ENCODE assay signal across 30 cellular contexts in the genomic region with DNA sequence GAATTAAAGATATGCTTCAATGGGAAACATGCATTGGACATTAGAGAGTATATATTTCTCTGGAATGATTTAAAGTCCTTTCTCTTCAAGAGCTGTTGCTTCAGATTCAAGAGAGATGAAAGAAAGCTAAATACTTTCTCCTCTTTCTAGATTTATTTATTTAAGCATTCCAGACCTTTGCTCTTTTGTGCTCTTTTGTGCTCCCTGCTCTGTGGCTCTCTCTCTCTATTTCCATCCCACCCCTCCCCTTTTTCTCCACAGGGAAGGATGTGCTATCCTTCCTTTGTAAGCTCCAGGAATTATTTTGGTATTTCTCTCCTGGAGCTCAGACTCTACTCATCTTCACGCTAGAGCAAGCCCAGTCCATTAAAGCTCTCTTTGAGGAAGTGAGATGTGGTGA.
"Had no signal": no experiment of that assay in that cellular context is flagged by ENCODE, and none has a peak within 500 bp of the region (broad histone marks: within the 10 kb centered on the region; RNA-seq: fewer than 3 reads in every experiment).

No MANE protein-coding gene starts in this region.

- H3K4me1 Mint-ChIP-seq: activated CD4-positive, alpha-beta memory T cell treated with anti-CD3 and anti-CD28 coated beads, Interleukin-2, amount 10 ng/mL, durations not matched to agents 7 days and 5 days; activated CD4-positive, alpha-beta T cell treated with anti-CD3 and anti-CD28 coated beads, Interleukin-2, amount 10 ng/mL, durations not matched to agents 24 days and 14 days; endodermal cell; nephron had no signal

- H3K27ac Mint-ChIP-seq: activated CD4-positive, alpha-beta memory T cell treated with anti-CD3 and anti-CD28 coated beads, Interleukin-2, amount 10 ng/mL, durations not matched to agents 7 days and 5 days; activated CD4-positive, alpha-beta T cell treated with anti-CD3 and anti-CD28 coated beads, Interleukin-2, amount 10 ng/mL, durations not matched to agents 24 days and 14 days; activated T-cell treated with anti-CD3 and anti-CD28 coated beads, Interleukin-2, amount 50 U/mL, for 24 hours; dendritic cell treated with granulocyte-macrophage colony-stimulating factor and Interleukin-4, amounts not matched to agents 40 ng/mL and 50 ng/mL, for 4 days; endodermal cell; nephron; T-helper 2 cell treated with Interferon-gamma antibody and Interleukin-4, amounts not matched to agents 5 μg/mL and 100 μg/mL, for 36 hours had no signal

- ATAC-seq: activated CD4-positive, CD25-positive, alpha-beta regulatory T cell treated with anti-CD3 and anti-CD28 coated beads, Interleukin-2, amount 50 U/mL, for 24 hours; esophagus mucosa; heart left ventricle; pancreas had no signal

- H3K9me3 ChIP-seq: breast epithelium, left ventricle myocardium inferior, pancreas, prostate gland, tibial nerve had no signal

- H3K4me1 ChIP-seq: breast epithelium, heart left ventricle, left ventricle myocardium inferior, prostate gland, tibial nerve had no signal

- H3K4me3 ChIP-seq: breast epithelium, heart left ventricle, left ventricle myocardium inferior, lung, pancreas, prostate gland, smooth muscle cell, tibial nerve had no signal

- H3K27ac ChIP-seq: breast epithelium, heart left ventricle, left ventricle myocardium inferior, pancreas, prostate gland, tibial nerve, VCaP had no signal

- DNase-seq: activated CD4-positive, alpha-beta memory T cell treated with anti-CD3 and anti-CD28 coated beads, Interleukin-2, amount 10 ng/mL, durations not matched to agents 7 days and 5 days; activated CD4-positive, alpha-beta T cell treated with anti-CD3 and anti-CD28 coated beads, Interleukin-2, amount 10 ng/mL, durations not matched to agents 24 days and 14 days; activated CD8-positive, alpha-beta memory T cell treated with anti-CD3 and anti-CD28 coated beads, Interleukin-2, amount 50 U/mL, for 48 hours; activated gamma-delta T cell; activated naive CD4-positive, alpha-beta T cell treated with anti-CD3 and anti-CD28 coated beads, Interleukin-2, amount 50 U/mL, for 16 hours; activated T-cell treated with anti-CD3 and anti-CD28 coated beads, Interleukin-2, amount 50 U/mL, for 24 hours; amniotic stem cell; central memory CD4-positive, alpha-beta T cell; endodermal cell; heart left ventricle; hypothalamus; left ventricle myocardium inferior; nucleus accumbens; pancreas; retina; stimulated activated CD4-positive, alpha-beta T cell treated with anti-CD3 and anti-CD28 coated beads, Interleukin-15, amount 100 ng/mL, for 24 hours; stimulated activated CD4-positive, alpha-beta T cell treated with anti-CD3 and anti-CD28 coated beads, Interleukin-2, amount 100 ng/mL, for 24 hours; stimulated activated naive CD4-positive, alpha-beta T cell; T-helper 1 cell had no signal

- H3K36me3 ChIP-seq: breast epithelium, heart left ventricle, left ventricle myocardium inferior, pancreas, prostate gland, tibial nerve had no signal

- H3K9me3 Mint-ChIP-seq: endodermal cell, nephron had no signal

- H3K4me3 Mint-ChIP-seq: activated CD4-positive, alpha-beta memory T cell treated with anti-CD3 and anti-CD28 coated beads, Interleukin-2, amount 10 ng/mL, durations not matched to agents 7 days and 5 days; activated CD4-positive, alpha-beta T cell treated with anti-CD3 and anti-CD28 coated beads, Interleukin-2, amount 10 ng/mL, durations not matched to agents 24 days and 14 days; activated T-cell treated with anti-CD3 and anti-CD28 coated beads, Interleukin-2, amount 50 U/mL, for 24 hours; dendritic cell treated with granulocyte-macrophage colony-stimulating factor and Interleukin-4, amounts not matched to agents 40 ng/mL and 50 ng/mL, for 4 days; endodermal cell; nephron; T-helper 2 cell treated with Interferon-gamma antibody and Interleukin-4, amounts not matched to agents 5 μg/mL and 100 μg/mL, for 36 hours had no signal

- H3K27me3 ChIP-seq: breast epithelium, heart left ventricle, tibial nerve had no signal

- H3K4me2 ChIP-seq: smooth muscle cell had no signal

- H3K27me3 Mint-ChIP-seq: activated CD4-positive, alpha-beta memory T cell treated with anti-CD3 and anti-CD28 coated beads, Interleukin-2, amount 10 ng/mL, durations not matched to agents 7 days and 5 days; activated CD4-positive, alpha-beta T cell treated with anti-CD3 and anti-CD28 coated beads, Interleukin-2, amount 10 ng/mL, durations not matched to agents 24 days and 14 days; activated T-cell treated with anti-CD3 and anti-CD28 coated beads, Interleukin-2, amount 50 U/mL, for 24 hours; dendritic cell treated with granulocyte-macrophage colony-stimulating factor and Interleukin-4, amounts not matched to agents 40 ng/mL and 50 ng/mL, for 4 days had no signal
